In genomic region chr14:102150083-102150482, GRCh38 we compare ENCODE assay signal across 22 cellular contexts. TPM values are rescaled to one million over a fixed set of nuclear protein-coding genes. Genes with fewer than 3 reads are reported as not detected.
DNase-seq lines count a peak whose midpoint lies in the region; ATAC-seq, FAIRE-seq and TF ChIP-seq lines count a peak whose summit lies in the region.
"Had no signal": no experiment of that assay in that cellular context is flagged by ENCODE, and none has a peak within 500 bp of the region (broad histone marks: within the 10 kb centered on the region; RNA-seq: fewer than 3 reads in every experiment).

No MANE protein-coding gene starts in this region.

- 0 out of 2 replicates have a peak, but pooled peaks cover 6% of the 10 kb centered on the region for H4K20me1 ChIP-seq in K562 (replicated peaks; ENCODE audit: control insufficient read depth, insufficient read depth, low read length)
- H4K20me1 ChIP-seq in hepatocyte (ENCODE audit: insufficient read depth, poor library complexity, severe bottlenecking): peaks cover 52% of the 10 kb centered on the region

- in situ Hi-C loops in K562 (cut with MboI): no loop called here
- in situ Hi-C loops in KBM-7 (cut with MboI; ENCODE audit: low pct_unique_long_range_greater_than_20kb, low sequenced_read_pairs): no loop called here

- H3K9me3 ChIP-seq in left ventricle myocardium inferior (replicated peaks) (no peaks in the 10 kb centered on the region), K562 (replicated peaks; ENCODE audit: control insufficient read depth, insufficient read depth, low read depth, low read length) (peaks cover 4% of the 10 kb centered on the region), hepatocyte (ENCODE audit: low read depth) (no peaks in the 10 kb centered on the region)
- H3K9me3 ChIP-seq: BE2C, BLaER1, Caco-2 had no signal

- ATAC-seq in Right ventricle myocardium inferior: no peak
- no peak for ATAC-seq in K562

- H3K27me3 ChIP-seq in left ventricle myocardium inferior (ENCODE audit: low read depth) (no peaks in the 10 kb centered on the region), K562 (ENCODE audit: control insufficient read depth in 2 of 2, insufficient read depth in 2 of 2, low read length in 2 of 2) (no peaks in the 10 kb centered on the region), hepatocyte (no peaks in the 10 kb centered on the region)
- H3K27me3 ChIP-seq: BE2C, BLaER1 had no signal

- DNase-seq in left ventricle myocardium inferior (no peak), Right ventricle myocardium inferior (ENCODE audit: missing footprints) (no peak), K562 (ENCODE audit: extremely low read depth in 1 of 4, low spot score in 3 of 4) (no peak), hepatocyte (ENCODE audit: low spot score) (no peak), KBM-7 (no peak)
- DNase-seq: 8988T; ACHN; BE2C; C1 segment of cervical spinal cord; Caco-2; Calu3; CD4-positive, alpha-beta memory T cell; CD4-positive, CD25-positive, alpha-beta regulatory T cell; CD8-positive, alpha-beta memory T cell; DMS79 treated with DMSO at 0.1 percent for 48 hours; GF-D8 had no signal

- POLR2A ChIA-PET in K562 (lab: Yijun Ruan, JAX): interaction anchor here (0.8 to 1.5 kb wide), 2 partner anchors 11 to 15 kb away, joined by 3 read pairs; no protein-coding TSS in a partner anchor

- no peak for TF ChIP-seq RAD21 in K562 (CRISPR knock-in tag; conservative IDR thresholded peaks at IDR 0.05 in 1 of 2, IDR thresholded peaks at IDR 0.05 in 1 of 2)

- BruUV-seq in K562 (replicated peaks; lab: Mats Ljungman, UMichigan): no TSS peak

- H3K9ac ChIP-seq in K562 (ENCODE audit: insufficient read depth in 1 of 2, low read depth in 2 of 2, low read length in 2 of 2): no peak overlapping the region
- H3K9ac ChIP-seq: BLaER1 had no signal

- H3K4me1 ChIP-seq in left ventricle myocardium inferior (peaks cover 80% of the 10 kb centered on the region), K562 (replicated peaks in 1 of 2; ENCODE audit: control insufficient read depth in 2 of 2, insufficient read depth in 2 of 2, low read length in 2 of 2) (peaks cover 4 to 15% of the 10 kb centered on the region in 2 experiments; a peak in 4 of 5 replicates), hepatocyte (ENCODE audit: insufficient read depth) (peaks cover 10% of the 10 kb centered on the region)
- H3K4me1 ChIP-seq: BLaER1 had no signal

- H3K4me2 ChIP-seq in K562 (ENCODE audit: insufficient read depth, low read length): no peak overlapping the region
- H3K4me2 ChIP-seq in hepatocyte: peak overlapping the region; percentile 47
- H3K4me2 ChIP-seq: BLaER1 had no signal

- TF ChIP-seq POLR2A in K562 (conservative IDR thresholded peaks at IDR 0.05): no peak

- WGBS in K562 (ENCODE audit: insufficient coverage, low coverage, missing lambda C conversion rate): 93% methylated on average over 7 of the region's 7 CpGs
- 97% methylated on average over 7 of the region's 7 CpGs for WGBS in hepatocyte (ENCODE audit: low lambda C conversion rate, missing lambda C conversion rate)

- no peaks in the 10 kb centered on the region for H3K9me1 ChIP-seq in K562 (ENCODE audit: control insufficient read depth, insufficient read depth, low read length)

- CTCF ChIA-PET in K562 (lab: Yijun Ruan, JAX; ENCODE audit: low intra/inter-chr PET ratio): no interaction called here

- no peak for FAIRE-seq in K562 (lab: Jason Lieb, UNC)
- FAIRE-seq: A204.1, D721Med, G401.6, GM12891, GM19239 had no signal

- no peak for TF ChIP-seq EP300 in K562 (IDR thresholded peaks at IDR 0.05; ENCODE audit: low read length)

- H2AFZ ChIP-seq in K562 (ENCODE audit: low read depth, low read length): no peak overlapping the region
- H2AFZ ChIP-seq in hepatocyte: no peak overlapping the region

- no peaks in the 10 kb centered on the region for H3K9me2 ChIP-seq in hepatocyte (replicated peaks; ENCODE audit: insufficient read depth)

- TF ChIP-seq CTCF in left ventricle myocardium inferior (IDR thresholded peaks at IDR 0.05; ENCODE audit: borderline replicate concordance) (no peak), K562 (IDR thresholded peaks at IDR 0.05 in 2 of 3, conservative IDR thresholded peaks at IDR 0.05 in 1 of 3; ENCODE audit: insufficient read depth in 2 of 3, low read depth in 1 of 3, low read length in 3 of 3) (no peak), hepatocyte (IDR thresholded peaks at IDR 0.05; ENCODE audit: poor library complexity) (no peak)

- H3K4me3 ChIP-seq in left ventricle myocardium inferior: no peak overlapping the region
- no peak overlapping the region for H3K4me3 ChIP-seq in K562
- H3K4me3 ChIP-seq in hepatocyte: no peak overlapping the region
- H3K4me3 ChIP-seq: BLaER1 had no signal

- peaks cover 18% of the 10 kb centered on the region for H3K36me3 ChIP-seq in left ventricle myocardium inferior
- H3K36me3 ChIP-seq in K562 (ENCODE audit: control insufficient read depth, insufficient read depth, low read length): peaks cover 20% of the 10 kb centered on the region; the same call in 2 of the 3 replicates
- no peaks in the 10 kb centered on the region for H3K36me3 ChIP-seq in hepatocyte (replicated peaks; ENCODE audit: insufficient read depth, low read depth)

- intact Hi-C loops in left ventricle myocardium inferior (cut with micrococcal nuclease) (no loop called here), Right ventricle myocardium inferior (cut with DNase I) (loop anchor here (5.0 kb wide), 1 partner anchor 57 kb away; no protein-coding TSS in a partner anchor), K562 (cut with micrococcal nuclease) (no loop called here)

- H3K27ac ChIP-seq in left ventricle myocardium inferior (replicated peaks) (peak overlapping the region; percentile 78), K562 (ENCODE audit: extremely low read depth, low read depth, low read length) (no peak overlapping the region), hepatocyte (peak overlapping the region; percentile 65)
- H3K27ac ChIP-seq: BLaER1 had no signal

- peaks cover 88% of the 10 kb centered on the region for H3K79me2 ChIP-seq in K562 (ENCODE audit: control insufficient read depth, insufficient read depth, low read length)
- peaks cover 95% of the 10 kb centered on the region for H3K79me2 ChIP-seq in hepatocyte

TF ChIP-seq in K562, 482 proteins besides CTCF, POLR2A, EP300 and RAD21:
- TF ChIP-seq ZNF121 (CRISPR knock-in tag; conservative IDR thresholded peaks at IDR 0.05): peak; percentile 68
- TF ChIP-seq FOS (IDR thresholded peaks at IDR 0.05; ENCODE audit: extremely low read depth, insufficient read length): no peak

RNA-seq across cellular contexts. Expression of gene WDR20, which starts 10.4 kb away (rescaled TPM):
- 20.9 TPM for total RNA-seq in left ventricle myocardium inferior
- total RNA-seq in Right ventricle myocardium inferior: 20.5 TPM
- 40.2 and 51.8 TPM in 2 replicates for total RNA-seq in K562 (2011; cell fraction: chromatin; rRNA removed; ENCODE audit: low replicate concordance)
- total RNA-seq in K562 (2011; cell fraction: nucleolus; rRNA removed): 22.0 and 24.1 TPM in 2 replicates
- total RNA-seq in K562 (2011; cell fraction: nucleoplasm; rRNA removed): 41.4 and 49.4 TPM in 2 replicates
- total RNA-seq in K562 (2014; rRNA removed): 8.0 and 9.6 TPM in 2 replicates
- total RNA-seq in K562 (2014; rRNA removed; fragmentation: Illumina TruSeq; extraction: Trizol): 12.1 and 13.9 TPM in 2 replicates
- total RNA-seq in K562 (2015; rRNA removed; fragmentation: Illumina TruSeq; extraction: Trizol): 14.7 and 15.3 TPM in 2 replicates
- 13.3 and 16.6 TPM in 2 replicates for total RNA-seq in K562 (2021)
- 10.0 and 11.8 TPM in 2 replicates for polyA plus RNA-seq in K562 (2011; rRNA removed)
- 8.6 and 8.7 TPM in 2 replicates for polyA plus RNA-seq in K562 (2011; cell fraction: cytosol; rRNA removed)
- polyA plus RNA-seq in K562 (2011; cell fraction: nucleus; rRNA removed): 12.1 and 12.4 TPM in 2 replicates
- polyA plus RNA-seq in K562 (2012): 7.8 and 9.6 TPM in 2 replicates
- 10.2 and 10.5 TPM in 2 replicates for polyA plus RNA-seq in K562 (2014; fragmentation: Illumina TruSeq; extraction: Trizol)
- polyA plus RNA-seq in K562 (2014; fragmentation: Nextera tagmentation; extraction: Ambion mirVana): 10 to 100 TPM in 1 of 2 experiments, 1 to 10 TPM in 1; 7.0 to 12.1 TPM
- 9.4 and 11.7 TPM in 2 replicates for polyA plus RNA-seq in K562 (2014; rRNA removed)
- polyA minus RNA-seq in K562 (2011; rRNA and poly(A)+ RNA removed): 23.3 and 23.9 TPM in 2 replicates
- 11.5 and 17.4 TPM in 2 replicates for polyA minus RNA-seq in K562 (2011; cell fraction: cytosol; rRNA and poly(A)+ RNA removed)
- polyA minus RNA-seq in K562 (2011; cell fraction: nucleus; rRNA and poly(A)+ RNA removed): 7.7 and 15.2 TPM in 2 replicates
- total RNA-seq in hepatocyte: 24.0 and 32.9 TPM in 2 replicates
- 15.3 and 20.2 TPM in 2 replicates for polyA plus RNA-seq in hepatocyte
